ENCODE assay signal across 18 cellular contexts in the genomic region with DNA sequence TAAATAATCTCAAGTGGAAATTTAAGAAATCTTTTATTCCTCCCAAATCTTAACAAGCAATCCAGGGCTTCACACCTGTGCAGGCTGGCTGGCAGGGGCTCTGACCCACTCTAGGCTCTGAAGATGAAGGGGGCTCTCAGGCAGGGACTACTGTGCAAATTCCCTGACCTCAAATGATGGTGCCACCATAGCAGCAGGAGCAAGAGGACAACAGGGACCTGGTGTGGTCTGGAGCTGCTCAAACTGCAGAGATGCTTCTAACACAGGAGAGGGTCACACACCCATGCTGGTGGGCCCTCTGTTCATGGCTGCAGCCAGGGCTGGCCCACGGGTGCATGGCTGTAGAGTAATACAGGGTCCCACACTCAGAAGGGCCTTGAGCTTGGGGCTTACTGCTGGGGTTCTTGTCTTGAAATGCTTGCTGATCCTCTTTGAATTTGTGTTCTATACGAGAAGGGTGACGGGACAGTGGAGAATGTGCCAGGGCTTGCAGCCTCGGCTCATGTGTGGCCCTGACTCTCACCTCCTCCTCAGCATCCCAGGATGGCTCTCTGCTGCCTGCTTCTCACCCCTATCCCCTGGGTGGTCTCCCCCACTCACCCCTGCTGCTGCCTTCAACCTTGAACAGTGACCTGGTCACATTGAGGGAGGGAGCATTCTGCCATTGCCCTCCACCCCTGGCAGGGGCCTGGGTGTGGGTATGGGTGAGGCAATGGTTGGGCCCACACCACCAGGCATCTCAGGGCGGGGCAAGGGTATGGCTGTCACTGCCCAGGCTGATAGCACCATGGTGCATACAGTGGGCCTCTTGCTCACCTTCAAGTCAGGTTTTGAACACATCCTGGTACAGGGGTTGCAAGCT.
"Had no signal": no experiment of that assay in that cellular context is flagged by ENCODE, and none has a peak within 500 bp of the region (broad histone marks: within the 10 kb centered on the region; RNA-seq: fewer than 3 reads in every experiment).

No MANE protein-coding gene starts in this region.

- H3K9me3 Mint-ChIP-seq: central memory CD8-positive, alpha-beta T cell had no signal

- H3K9me3 ChIP-seq: esophagus squamous epithelium, right atrium auricular region, sigmoid colon, testis, tibial nerve had no signal

- H3K27ac ChIP-seq: dorsolateral prefrontal cortex, epithelial cell of prostate, esophagus squamous epithelium, right atrium auricular region, sigmoid colon, skin epidermis, testis, tibial nerve had no signal

- H3K27ac Mint-ChIP-seq: naive B cell had no signal

- H3K27me3 ChIP-seq: dorsolateral prefrontal cortex, esophagus squamous epithelium, right atrium auricular region, sigmoid colon, testis, tibial nerve had no signal

- H3K4me3 ChIP-seq: dorsolateral prefrontal cortex, esophagus squamous epithelium, lung, right atrium auricular region, sigmoid colon, skin epidermis, testis, tibial nerve had no signal

- H3K4me3 Mint-ChIP-seq: central memory CD8-positive, alpha-beta T cell; naive B cell had no signal

- H3K36me3 ChIP-seq: esophagus squamous epithelium, right atrium auricular region, sigmoid colon, tibial nerve had no signal

- DNase-seq: cortex of kidney; dorsolateral prefrontal cortex; effector memory CD4-positive, alpha-beta T cell; esophagus squamous epithelium; foreskin fibroblast; left colon; left ventricle myocardium superior; midbrain; naive B cell; sigmoid colon; stimulated activated naive CD4-positive, alpha-beta T cell treated with Interleukin-2 at 50 U/mL for 16 hours had no signal

- ATAC-seq: left colon, left ventricle myocardium superior had no signal
